ENCODE assay signal across 20 cellular contexts in genomic region chr5:150130493-150130922, GRCh38. TPM values are rescaled to one million over a fixed set of nuclear protein-coding genes. Genes with fewer than 3 reads are reported as not detected.
DNase-seq lines count a peak whose midpoint lies in the region; ATAC-seq and TF ChIP-seq lines count a peak whose summit lies in the region.
"Had no signal": no experiment of that assay in that cellular context is flagged by ENCODE, and none has a peak within 500 bp of the region (broad histone marks: within the 10 kb centered on the region; RNA-seq: fewer than 3 reads in every experiment).

No MANE protein-coding gene starts in this region.

- H4K20me1 ChIP-seq in smooth muscle cell (ENCODE audit: low read depth): peaks cover 11% of the 10 kb centered on the region
- no peaks in the 10 kb centered on the region for H4K20me1 ChIP-seq in PC-3 (ENCODE audit: low read length)
- H4K20me1 ChIP-seq: BLaER1 treated with 17β-estradiol and CSF1 and Interleukin-3, amounts not matched to agents 10 nM and 100 nM had no signal

- H3K9ac ChIP-seq in smooth muscle cell (ENCODE audit: low read depth) (no peak overlapping the region), PC-3 (ENCODE audit: low read length) (no peak overlapping the region)

- intact Hi-C loops in PC-3 (cut with micrococcal nuclease): loop anchor here (1.0 to 10.0 kb wide), 3 partner anchors 88 to 304 kb away; no protein-coding TSS in a partner anchor

- no TSS peak for BruUV-seq in PC-3 (replicated peaks; lab: Mats Ljungman, UMichigan)

- H3K4me2 ChIP-seq in smooth muscle cell: no peak overlapping the region
- H3K4me2 ChIP-seq in PC-3 (ENCODE audit: low read length): no peak overlapping the region

- H3K27ac Mint-ChIP-seq in activated CD8-positive, alpha-beta memory T cell treated with anti-CD3 and anti-CD28 coated beads, Interleukin-2, amount 10 ng/mL, durations not matched to agents 7 days and 5 days: peak overlapping the region; percentile 14
- no peak overlapping the region for H3K27ac Mint-ChIP-seq in central memory CD8-positive, alpha-beta T cell (ENCODE audit: low read depth)
- peak overlapping the region in 3 of 6 donors; percentile 7 to 63 (median 51) for H3K27ac Mint-ChIP-seq in immature natural killer cell
- H3K27ac Mint-ChIP-seq in chondrocyte (ENCODE audit: unreplicated experiment): no peak overlapping the region
- H3K27ac Mint-ChIP-seq: activated CD4-positive, alpha-beta memory T cell treated with anti-CD3 and anti-CD28 coated beads for 36 hours; activated naive CD4-positive, alpha-beta T cell treated with anti-CD3 and anti-CD28 coated beads, Interleukin-2, amount 50 U/mL, for 72 hours; naive B cell had no signal

- H3K36me3 Mint-ChIP-seq in activated CD8-positive, alpha-beta memory T cell treated with anti-CD3 and anti-CD28 coated beads, Interleukin-2, amount 10 ng/mL, durations not matched to agents 7 days and 5 days: peaks cover 15% of the 10 kb centered on the region
- H3K36me3 Mint-ChIP-seq in central memory CD8-positive, alpha-beta T cell (ENCODE audit: insufficient read depth): peaks cover 2% of the 10 kb centered on the region
- peaks cover 0 to 30% (median 10%) of the 10 kb centered on the region in 3 donors for H3K36me3 Mint-ChIP-seq in immature natural killer cell
- H3K36me3 Mint-ChIP-seq in chondrocyte (ENCODE audit: low read depth): peaks cover 73% of the 10 kb centered on the region
- H3K36me3 Mint-ChIP-seq: activated CD4-positive, alpha-beta memory T cell treated with anti-CD3 and anti-CD28 coated beads for 36 hours; activated naive CD4-positive, alpha-beta T cell treated with anti-CD3 and anti-CD28 coated beads, Interleukin-2, amount 50 U/mL, for 72 hours; naive B cell had no signal

- no peak for ATAC-seq in activated CD8-positive, alpha-beta memory T cell treated with anti-CD3 and anti-CD28 coated beads, Interleukin-2, amount 10 ng/mL, durations not matched to agents 7 days and 5 days
- ATAC-seq in central memory CD8-positive, alpha-beta T cell (replicated peaks; ENCODE audit: extremely low read depth, poor library complexity, severe bottlenecking): peak; percentile 29
- ATAC-seq in PC-3 (no peak), HG02852 (IDR thresholded peaks at IDR 0.05; ENCODE audit: unreplicated experiment) (no peak)

- POLR2A ChIA-PET in PC-3 (lab: Charles Lee; ENCODE audit: unreplicated experiment): no interaction called here

- H3K36me3 ChIP-seq in smooth muscle cell (ENCODE audit: low read depth): no peaks in the 10 kb centered on the region
- H3K36me3 ChIP-seq in PC-3 (ENCODE audit: low read depth, low read length): no peaks in the 10 kb centered on the region
- H3K36me3 ChIP-seq: prostate gland had no signal

- TF ChIP-seq CTCF in smooth muscle cell (IDR thresholded peaks at IDR 0.05; ENCODE audit: borderline replicate concordance, insufficient read depth, poor library complexity, severe bottlenecking) (no peak), PC-3 (conservative IDR thresholded peaks at IDR 0.05; ENCODE audit: low read depth, low read length) (no peak), chondrocyte (IDR thresholded peaks at IDR 0.05) (no peak)

- WGBS in smooth muscle cell (ENCODE audit: low lambda C conversion rate): 74% methylated on average over 8 of the region's 8 CpGs

- H3K27ac ChIP-seq in smooth muscle cell (ENCODE audit: low read depth) (peak overlapping the region; percentile 100), PC-3 (ENCODE audit: low read length) (no peak overlapping the region)

- H3K4me1 Mint-ChIP-seq in activated CD8-positive, alpha-beta memory T cell treated with anti-CD3 and anti-CD28 coated beads, Interleukin-2, amount 10 ng/mL, durations not matched to agents 7 days and 5 days: peaks cover 9% of the 10 kb centered on the region
- peaks cover 17% of the 10 kb centered on the region for H3K4me1 Mint-ChIP-seq in central memory CD8-positive, alpha-beta T cell
- H3K4me1 Mint-ChIP-seq in immature natural killer cell (peaks cover 20 to 21% of the 10 kb centered on the region in 2 donors), chondrocyte (ENCODE audit: low read depth) (peaks cover 67% of the 10 kb centered on the region)

- no peaks in the 10 kb centered on the region for H3K9me3 ChIP-seq in smooth muscle cell (replicated peaks; ENCODE audit: low read depth)
- no peaks in the 10 kb centered on the region for H3K9me3 ChIP-seq in PC-3 (ENCODE audit: low read length)
- H3K9me3 ChIP-seq: BLaER1 treated with 17β-estradiol and CSF1 and Interleukin-3, amounts not matched to agents 10 nM and 100 nM; MG63; prostate gland; testis had no signal

- CTCF ChIA-PET in activated CD8-positive, alpha-beta memory T cell treated with anti-CD3 and anti-CD28 coated beads, Interleukin-2, amount 10 ng/mL, durations not matched to agents 7 days and 5 days (lab: Charles Lee): interaction anchor here (0.8 to 11.3 kb wide), 18 partner anchors 11 to 306 kb away, joined by 3 to 85 read pairs (median 5); partner anchors contain the start of gene PDGFRB
- CTCF ChIA-PET in PC-3 (lab: Charles Lee): interaction anchor here (0.6 to 1.1 kb wide), 2 partner anchors 89 to 187 kb away, joined by 3 to 7 read pairs; no protein-coding TSS in a partner anchor

- H3K4me1 ChIP-seq in smooth muscle cell (ENCODE audit: low read depth): no peaks in the 10 kb centered on the region
- peaks cover 6% of the 10 kb centered on the region; the same call in 1 of the 2 replicates for H3K4me1 ChIP-seq in PC-3 (ENCODE audit: insufficient read depth, low read length)
- H3K4me1 ChIP-seq: prostate gland had no signal

- H3K4me3 Mint-ChIP-seq in activated CD8-positive, alpha-beta memory T cell treated with anti-CD3 and anti-CD28 coated beads, Interleukin-2, amount 10 ng/mL, durations not matched to agents 7 days and 5 days: no peak overlapping the region
- H3K4me3 Mint-ChIP-seq in central memory CD8-positive, alpha-beta T cell: no peak overlapping the region
- H3K4me3 Mint-ChIP-seq in immature natural killer cell: peak overlapping the region in 4 of 5 donors; percentile 24 to 75 (median 54)
- H3K4me3 Mint-ChIP-seq in chondrocyte (ENCODE audit: unreplicated experiment): no peak overlapping the region
- H3K4me3 Mint-ChIP-seq: activated CD4-positive, alpha-beta memory T cell treated with anti-CD3 and anti-CD28 coated beads for 36 hours; activated T-cell treated with anti-CD3 and anti-CD28 coated beads, Interleukin-2, amount 50 U/mL, for 4 hours; naive B cell had no signal

- H3K9me2 ChIP-seq in PC-3 (replicated peaks; ENCODE audit: low read length): no peaks in the 10 kb centered on the region

- H3K4me3 ChIP-seq in smooth muscle cell (no peak overlapping the region), PC-3 (ENCODE audit: low read length) (no peak overlapping the region)
- H3K4me3 ChIP-seq: BLaER1 treated with 17β-estradiol and CSF1 and Interleukin-3, amounts not matched to agents 10 nM and 100 nM; MG63; prostate gland; testis had no signal

- H3K27me3 ChIP-seq in smooth muscle cell (ENCODE audit: low read depth) (no peaks in the 10 kb centered on the region), PC-3 (ENCODE audit: low read length) (no peaks in the 10 kb centered on the region)
- H3K27me3 ChIP-seq: BLaER1 treated with 17β-estradiol and CSF1 and Interleukin-3, amounts not matched to agents 10 nM and 100 nM; MG63; testis had no signal

- H3K9me3 Mint-ChIP-seq in activated CD8-positive, alpha-beta memory T cell treated with anti-CD3 and anti-CD28 coated beads, Interleukin-2, amount 10 ng/mL, durations not matched to agents 7 days and 5 days (ENCODE audit: low read depth): no peaks in the 10 kb centered on the region
- H3K9me3 Mint-ChIP-seq in central memory CD8-positive, alpha-beta T cell: no peaks in the 10 kb centered on the region
- no peaks in the 10 kb centered on the region for H3K9me3 Mint-ChIP-seq in immature natural killer cell
- H3K9me3 Mint-ChIP-seq in chondrocyte (ENCODE audit: low read depth): no peaks in the 10 kb centered on the region
- H3K9me3 Mint-ChIP-seq: activated CD4-positive, alpha-beta memory T cell treated with anti-CD3 and anti-CD28 coated beads for 36 hours; activated naive CD4-positive, alpha-beta T cell treated with anti-CD3 and anti-CD28 coated beads, Interleukin-2, amount 50 U/mL, for 72 hours; activated T-cell treated with anti-CD3 and anti-CD28 coated beads, Interleukin-2, amount 50 U/mL, for 4 hours; naive B cell had no signal

- H3F3A ChIP-seq in smooth muscle cell (ENCODE audit: low read depth): peaks cover 19% of the 10 kb centered on the region
- H3F3A ChIP-seq in PC-3 (ENCODE audit: low read length, unreplicated experiment): no peaks in the 10 kb centered on the region

- no peak for DNase-seq in activated CD8-positive, alpha-beta memory T cell treated with anti-CD3 and anti-CD28 coated beads, Interleukin-2, amount 10 ng/mL, durations not matched to agents 7 days and 5 days
- DNase-seq in activated CD8-positive, alpha-beta memory T cell treated with anti-CD3 and anti-CD28 coated beads, Interleukin-2, amount 50 U/mL, for 4 hours: no peak
- DNase-seq in central memory CD8-positive, alpha-beta T cell (ENCODE audit: low spot score in 2 of 2): no peak
- peak in 1 of 3 donors; percentile 11 for DNase-seq in immature natural killer cell
- DNase-seq in smooth muscle cell (lab: John Stamatoyannopoulos, UW; ENCODE audit: unreplicated experiment): no peak
- no peak for DNase-seq in PC-3
- DNase-seq in chondrocyte (ENCODE audit: low spot score): no peak
- DNase-seq: NCI-H187 had no signal

- H3K79me2 ChIP-seq in smooth muscle cell (ENCODE audit: low read depth) (peaks cover 19% of the 10 kb centered on the region), PC-3 (ENCODE audit: low read length) (no peaks in the 10 kb centered on the region)

- H2AFZ ChIP-seq in smooth muscle cell (ENCODE audit: low read depth) (no peak overlapping the region), PC-3 (ENCODE audit: low read length) (no peak overlapping the region)

- H3K27me3 Mint-ChIP-seq in activated CD8-positive, alpha-beta memory T cell treated with anti-CD3 and anti-CD28 coated beads, Interleukin-2, amount 10 ng/mL, durations not matched to agents 7 days and 5 days: no peaks in the 10 kb centered on the region
- peaks cover 23% of the 10 kb centered on the region for H3K27me3 Mint-ChIP-seq in central memory CD8-positive, alpha-beta T cell
- H3K27me3 Mint-ChIP-seq in immature natural killer cell (ENCODE audit: low read depth in 3 of 3) (peaks cover 0 to 1% (median 0%) of the 10 kb centered on the region in 3 donors), chondrocyte (ENCODE audit: low read depth) (no peaks in the 10 kb centered on the region)
- H3K27me3 Mint-ChIP-seq: activated CD4-positive, alpha-beta memory T cell treated with anti-CD3 and anti-CD28 coated beads for 36 hours; naive B cell had no signal

RNA-seq across cellular contexts. Expression of gene PDGFRB, which starts 25.1 kb away (rescaled TPM):
- total RNA-seq in activated CD8-positive, alpha-beta memory T cell treated with anti-CD3 and anti-CD28 coated beads, Interleukin-2, amount 10 ng/mL, durations not matched to agents 7 days and 5 days: 10 to 100 TPM; 53.3 to 68.9 TPM
- polyA plus RNA-seq in immature natural killer cell (10 to 100 TPM in 1 of 3 donors, 1 to 10 TPM in 2; 6.4 to 18.9 (median 7.1) TPM), smooth muscle cell (390 and 522 TPM in 2 replicates)
- total RNA-seq in smooth muscle cell (362 and 370 TPM in 2 replicates), PC-3 (2014; rRNA removed) (0.12 and 0.66 TPM in 2 replicates), chondrocyte (331 to 532 TPM (median 499 TPM) in 3 replicates)

RNA-seq across cellular contexts. Expression of gene CDX1, which starts 36.1 kb away (rescaled TPM):
- not detected for total RNA-seq in activated CD8-positive, alpha-beta memory T cell treated with anti-CD3 and anti-CD28 coated beads, Interleukin-2, amount 10 ng/mL, durations not matched to agents 7 days and 5 days
- not detected for polyA plus RNA-seq in immature natural killer cell
- 1.4 and 3.9 TPM in 2 replicates for total RNA-seq in smooth muscle cell
- polyA plus RNA-seq in smooth muscle cell: 5.0 and 8.5 TPM in 2 replicates
- not detected in 2 replicates for total RNA-seq in PC-3 (2014; rRNA removed)
- total RNA-seq in chondrocyte: 0.44 to 0.57 TPM in 2 of 3 replicates, not detected in the other
- total RNA-seq: A172; activated CD4-positive, alpha-beta memory T cell treated with anti-CD3 and anti-CD28 coated beads for 36 hours; activated naive CD4-positive, alpha-beta T cell treated with anti-CD3 and anti-CD28 coated beads, Interleukin-2, amount 50 U/mL, for 72 hours; mammary epithelial cell had no signal
- polyA plus RNA-seq: mammary epithelial cell had no signal

RNA-seq across cellular contexts. Expression of gene CSF1R, which starts 44.2 kb away (rescaled TPM):
- under 1 TPM in 1 of 2 experiments, not detected in 1; 0.26 TPM for total RNA-seq in activated CD8-positive, alpha-beta memory T cell treated with anti-CD3 and anti-CD28 coated beads, Interleukin-2, amount 10 ng/mL, durations not matched to agents 7 days and 5 days
- polyA plus RNA-seq in immature natural killer cell (10 to 100 TPM in 1 of 3 donors, 1 to 10 TPM in 1, under 1 TPM in 1; 0.82 to 10.4 (median 2.5) TPM), smooth muscle cell (2.2 and 12.9 TPM in 2 replicates)
- total RNA-seq in smooth muscle cell (3.9 and 6.2 TPM in 2 replicates), PC-3 (2014; rRNA removed) (not detected in 2 replicates), chondrocyte (0.62 to 1.7 TPM (median 0.65 TPM) in 3 replicates)

RNA-seq across cellular contexts. Expression of gene SLC6A7, which starts 59.4 kb away (rescaled TPM):
- not detected for total RNA-seq in activated CD8-positive, alpha-beta memory T cell treated with anti-CD3 and anti-CD28 coated beads, Interleukin-2, amount 10 ng/mL, durations not matched to agents 7 days and 5 days
- polyA plus RNA-seq in immature natural killer cell: not detected
- not detected in 2 replicates for total RNA-seq in smooth muscle cell
- 0.10 TPM in 1 of 2 replicates, not detected in the other for polyA plus RNA-seq in smooth muscle cell
- total RNA-seq in PC-3 (2014; rRNA removed): 0.29 and 0.35 TPM in 2 replicates
- total RNA-seq in chondrocyte: 0.15 TPM in 1 of 3 replicates, not detected in the others
- total RNA-seq: A172; activated CD4-positive, alpha-beta memory T cell treated with anti-CD3 and anti-CD28 coated beads for 36 hours; activated naive CD4-positive, alpha-beta T cell treated with anti-CD3 and anti-CD28 coated beads, Interleukin-2, amount 50 U/mL, for 72 hours; activated T-cell treated with anti-CD3 and anti-CD28 coated beads, Interleukin-2, amount 50 U/mL, for 4 hours; mammary epithelial cell; prostate gland; RPMI7951 had no signal
- polyA plus RNA-seq: mammary epithelial cell had no signal

Comparison
In these comparisons a context has a peak if more than half of its experiments do, and no peak if none do; other contexts are left out.
1. H3K4me3 Mint-ChIP-seq: peak in immature natural killer cell (4 of 5); none in activated CD8-positive, alpha-beta memory T cell treated with anti-CD3 and anti-CD28 coated beads, Interleukin-2, amount 10 ng/mL, durations not matched to agents 7 days and 5 days (single experiment), central memory CD8-positive, alpha-beta T cell (single experiment) and chondrocyte (single experiment).
2. RNA of gene PDGFRB, which starts 25.1 kb away (total RNA-seq): 331 to 532 TPM in chondrocyte, 362 to 370 TPM in smooth muscle cell and 53.3 to 68.9 TPM in activated CD8-positive, alpha-beta memory T cell treated with anti-CD3 and anti-CD28 coated beads, Interleukin-2, amount 10 ng/mL, durations not matched to agents 7 days and 5 days; 0.12 to 0.66 TPM in PC-3; every median in the first group is over 10 times any median in the second.